8 cellular contexts compared by ENCODE assay signal in genomic region chr1:75725256-75725655, GRCh38. TPM values are rescaled to one million over a fixed set of nuclear protein-coding genes. Genes with fewer than 3 reads are reported as not detected.
DNase-seq lines count a peak whose midpoint lies in the region; ATAC-seq and TF ChIP-seq lines count a peak whose summit lies in the region.

No MANE protein-coding gene starts in this region.

- no peak overlapping the region for H3K14ac ChIP-seq in trophoblast cell (ENCODE audit: low read length)

- H3K79me2 ChIP-seq in GM23248 (ENCODE audit: insufficient read depth) = peaks cover 57% of the 10 kb centered on the region
- peaks cover 5% of the 10 kb centered on the region for H3K79me2 ChIP-seq in trophoblast cell (ENCODE audit: control insufficient read depth, insufficient read depth, low read length, poor library complexity)

- H3K27me3 ChIP-seq in GM23248 (replicated peaks; ENCODE audit: insufficient read depth) = no peaks in the 10 kb centered on the region
- H3K27me3 ChIP-seq in RWPE2 (ENCODE audit: insufficient read depth, poor library complexity, severe bottlenecking) = no peaks in the 10 kb centered on the region
- H3K27me3 ChIP-seq in esophagus squamous epithelium = no peaks in the 10 kb centered on the region
- H3K27me3 ChIP-seq in trophoblast cell (ENCODE audit: insufficient read depth, low read length) = no peaks in the 10 kb centered on the region

- no peaks in the 10 kb centered on the region for H3K9me2 ChIP-seq in GM23248 (ENCODE audit: insufficient read depth)

- H3K4me2 ChIP-seq in GM23248 (ENCODE audit: unreplicated experiment) (peak overlapping the region; percentile 94), trophoblast cell (ENCODE audit: low read length) (peak overlapping the region; percentile 48)

- TF ChIP-seq CTCF in RWPE2 (IDR thresholded peaks at IDR 0.05; ENCODE audit: poor library complexity, severe bottlenecking) (no peak), esophagus squamous epithelium (IDR thresholded peaks at IDR 0.05) (no peak), RWPE1 (conservative IDR thresholded peaks at IDR 0.05; ENCODE audit: low read depth) (no peak)

- H4K12ac ChIP-seq in trophoblast cell (ENCODE audit: low read depth, low read length) = no peak overlapping the region

- peak overlapping the region; percentile 93 for H3K4me3 ChIP-seq in GM23248
- peak overlapping the region; percentile 64 for H3K4me3 ChIP-seq in RWPE2 (ENCODE audit: severe bottlenecking)
- H3K4me3 ChIP-seq in esophagus squamous epithelium = peak overlapping the region; percentile 65 to 86 (median 80)
- no peak overlapping the region for H3K4me3 ChIP-seq in trophoblast cell (ENCODE audit: low read depth, low read length)

- no peaks in the 10 kb centered on the region for H3K36me3 ChIP-seq in GM23248 (ENCODE audit: low read depth)
- H3K36me3 ChIP-seq in RWPE2 (ENCODE audit: low read depth) = peaks cover 11% of the 10 kb centered on the region; the same call in 1 of the 2 replicates
- no peaks in the 10 kb centered on the region for H3K36me3 ChIP-seq in esophagus squamous epithelium
- H3K36me3 ChIP-seq in trophoblast cell (ENCODE audit: control insufficient read depth in 1 of 2, insufficient read depth in 2 of 2, low read length in 2 of 2) = no peaks in the 10 kb centered on the region

- no peak overlapping the region for H3K4ac ChIP-seq in trophoblast cell (ENCODE audit: low read depth, low read length)

- 32 to 43% methylated on average over 1 of the region's 1 CpG for WGBS in GM23248 (ENCODE audit: low coverage in 1 of 2, low lambda C conversion rate in 2 of 2, missing lambda C conversion rate in 2 of 2), 2 experiments
- 10 to 14% methylated on average over 1 of the region's 1 CpG for WGBS in esophagus squamous epithelium, 2 donors
- no CpG with 5 or more reads among the region's 1 CpG for WGBS in trophoblast cell (ENCODE audit: extremely low coverage, insufficient coverage, insufficient read length)

- TF ChIP-seq POLR2A in esophagus squamous epithelium (IDR thresholded peaks at IDR 0.05) = no peak

- no peak overlapping the region for H3K18ac ChIP-seq in trophoblast cell (ENCODE audit: low read length)

- no peak for ATAC-seq in RWPE2 (ENCODE audit: low read depth)

- H2AFZ ChIP-seq in GM23248 (peak overlapping the region; percentile 96), trophoblast cell (ENCODE audit: insufficient read depth, low read length, poor library complexity) (no peak overlapping the region)

- no peak overlapping the region for H2BK120ac ChIP-seq in trophoblast cell (ENCODE audit: insufficient read depth, low read length, poor library complexity)

- H3K79me1 ChIP-seq in trophoblast cell (ENCODE audit: low read length) = peaks cover 10% of the 10 kb centered on the region

- H3K9ac ChIP-seq in GM23248 = peak overlapping the region; percentile 82
- H3K9ac ChIP-seq in trophoblast cell (ENCODE audit: low read length) = no peak overlapping the region

- no peak overlapping the region for H2BK12ac ChIP-seq in trophoblast cell (ENCODE audit: low read length)

- POLR2A ChIA-PET in RWPE1 (lab: Yijun Ruan, JAX; ENCODE audit: low non-redundant PET) = no interaction called here

- no peak overlapping the region for H2BK5ac ChIP-seq in trophoblast cell (ENCODE audit: low read depth, low read length, poor library complexity)

- no peak overlapping the region for H3K23ac ChIP-seq in trophoblast cell (ENCODE audit: low read length)

- H3F3A ChIP-seq in GM23248 (ENCODE audit: insufficient read depth) = peaks cover 6% of the 10 kb centered on the region; the same call in 1 of the 2 replicates

- H2AK5ac ChIP-seq in trophoblast cell (ENCODE audit: low read length) = no peak overlapping the region

- CTCF ChIA-PET in RWPE1 (lab: Yijun Ruan, JAX) = interaction anchor here (0.6 to 1.1 kb wide), 2 partner anchors 19 to 1958 kb away, joined by 3 to 4 read pairs; no protein-coding TSS in a partner anchor

- DNase-seq in GM23248 (peak; percentile 36), RWPE2 (ENCODE audit: low spot score) (no peak), esophagus squamous epithelium (lab: John Stamatoyannopoulos, UW) (no peak), trophoblast cell (peak in 1 of 2 donors; percentile 13), RWPE1 (ENCODE audit: low spot score) (no peak), amygdala (lab: John Stamatoyannopoulos, UW) (no peak), NCI-H2227 (lab: John Stamatoyannopoulos, UW; ENCODE audit: unreplicated experiment) (no peak), GF-D8 (lab: John Stamatoyannopoulos, UW) (no peak)

- intact Hi-C loops in esophagus squamous epithelium (cut with DNase I) = no loop called here

- H4K91ac ChIP-seq in trophoblast cell (ENCODE audit: low read depth, low read length) = no peak overlapping the region

- no peak overlapping the region for H4K8ac ChIP-seq in trophoblast cell (ENCODE audit: low read depth, low read length)

- H4K20me1 ChIP-seq in GM23248 (ENCODE audit: insufficient read depth) = no peaks in the 10 kb centered on the region

- 0 out of 2 replicates have a peak, but pooled peaks cover 7% of the 10 kb centered on the region for H3K4me1 ChIP-seq in GM23248 (ENCODE audit: insufficient read depth)
- peaks cover 3% of the 10 kb centered on the region for H3K4me1 ChIP-seq in RWPE2 (ENCODE audit: insufficient read depth, poor library complexity, severe bottlenecking)
- peaks cover 7 to 49% (median 17%) of the 10 kb centered on the region in 3 donors for H3K4me1 ChIP-seq in esophagus squamous epithelium
- H3K4me1 ChIP-seq in trophoblast cell (ENCODE audit: control insufficient read depth in 1 of 2, insufficient read depth in 2 of 2, low read length in 2 of 2) = peaks cover 0 to 3% of the 10 kb centered on the region in 2 experiments

- in situ Hi-C loops in GM23248 (cut with MboI) = no loop called here

- H3K27ac ChIP-seq in GM23248 (peak overlapping the region; percentile 61), RWPE2 (ENCODE audit: poor library complexity, severe bottlenecking) (peak overlapping the region; percentile 56), esophagus squamous epithelium (peak overlapping the region; percentile 22 to 97 (median 90)), trophoblast cell (ENCODE audit: low read depth, low read length) (no peak overlapping the region), RWPE1 (no peak overlapping the region)

- H3K9me3 ChIP-seq in GM23248 (ENCODE audit: low read depth) = no peaks in the 10 kb centered on the region
- no peaks in the 10 kb centered on the region for H3K9me3 ChIP-seq in RWPE2 (ENCODE audit: severe bottlenecking)
- H3K9me3 ChIP-seq in esophagus squamous epithelium = no peaks in the 10 kb centered on the region
- no peaks in the 10 kb centered on the region for H3K9me3 ChIP-seq in trophoblast cell (ENCODE audit: insufficient read depth, low read depth, low read length)

RNA-seq across cellular contexts. Expression of gene ACADM, which starts 0.7 kb away (rescaled TPM):
- total RNA-seq in GM23248 (2014; rRNA removed; shearing (Covaris generic)) = 29.5 and 32.6 TPM in 2 replicates
- polyA plus RNA-seq in GM23248 (2016; fragmentation: Nextera tagmentation; extraction: Ambion mirVana) = 32.7 and 37.5 TPM in 2 replicates
- 10 to 100 TPM; 45.9 to 71.5 (median 60.5) TPM for total RNA-seq in esophagus squamous epithelium
- polyA plus RNA-seq in trophoblast cell (2013) = 16.3 and 17.9 TPM in 2 replicates

Comparison
In these comparisons a context has a peak if more than half of its experiments do, and no peak if none do; other contexts are left out.
1. H3K27ac ChIP-seq: peak in GM23248 (single experiment), RWPE2 (single experiment) and esophagus squamous epithelium (4 of 4); none in trophoblast cell (single experiment) and RWPE1 (single experiment).